ENCODE assay signal across 23 cellular contexts in the genomic region with DNA sequence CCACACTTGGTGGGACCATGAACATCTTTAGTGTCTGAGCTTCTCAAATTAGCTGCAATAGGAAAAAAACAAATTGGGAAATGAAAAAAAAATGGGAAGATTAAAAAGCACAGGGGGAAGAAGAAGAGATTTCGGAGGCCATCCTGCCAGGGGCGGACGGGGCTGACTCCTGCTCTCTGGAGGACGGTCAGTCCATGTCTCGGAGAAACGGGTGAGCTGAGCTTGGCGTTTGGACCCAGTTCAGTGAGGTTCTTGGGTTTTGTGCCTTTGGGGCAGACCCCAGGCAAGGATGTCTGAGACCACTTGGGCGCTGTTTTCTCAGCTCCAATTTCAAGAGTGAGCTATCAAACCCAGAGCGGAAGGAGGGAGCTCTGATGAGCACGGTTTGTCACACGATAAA.
"Had no signal": no experiment of that assay in that cellular context is flagged by ENCODE, and none has a peak within 500 bp of the region (broad histone marks: within the 10 kb centered on the region; RNA-seq: fewer than 3 reads in every experiment).

No MANE protein-coding gene starts in this region.

- H3K4me1 ChIP-seq: parathyroid adenoma, psoas muscle, spleen had no signal

- H3K4me3 Mint-ChIP-seq: nephron; stimulated activated naive B cell treated with anti-CD40 and anti-IgM and Interleukin-4, amounts not matched to agents 10 μg/mL and 1 μg/mL and 100 μg/mL, for 72 hours; stimulated activated naive CD8-positive, alpha-beta T cell treated with anti-CD3 and anti-CD28 coated beads, Interleukin-15, amount 100 ng/mL, for 72 hours had no signal

- H3K4me3 ChIP-seq: hepatocyte, lung, psoas muscle, spleen, thoracic aorta, transverse colon had no signal

- H3K4me1 Mint-ChIP-seq: nephron had no signal

- H3K27me3 ChIP-seq: hepatocyte, transverse colon had no signal

- H3K27ac Mint-ChIP-seq: nephron; stimulated activated naive B cell treated with anti-CD40 and anti-IgM and Interleukin-4, amounts not matched to agents 10 μg/mL and 1 μg/mL and 100 μg/mL, for 72 hours had no signal

- ATAC-seq: foreskin keratinocyte; left colon; left ventricle myocardium superior; psoas muscle; sciatic nerve; stimulated activated naive B cell treated with anti-CD40 and anti-IgM and Interleukin-4, amounts not matched to agents 10 μg/mL and 1 μg/mL and 100 μg/mL, for 72 hours; stimulated activated naive CD8-positive, alpha-beta T cell treated with anti-CD3 and anti-CD28 coated beads, Interleukin-15, amount 100 ng/mL, for 72 hours had no signal

- H3K4me2 ChIP-seq: hepatocyte had no signal

- H3K79me2 ChIP-seq: hepatocyte, parathyroid adenoma had no signal

- H3K27ac ChIP-seq: foreskin keratinocyte, hepatocyte, parathyroid adenoma, psoas muscle, spleen, thoracic aorta, transverse colon had no signal

- FAIRE-seq: urothelium cell line had no signal

- H3K9me3 ChIP-seq: psoas muscle, spleen, thoracic aorta, transverse colon had no signal

- H3K9ac ChIP-seq: parathyroid adenoma had no signal

- H2AFZ ChIP-seq: hepatocyte, parathyroid adenoma had no signal

- DNase-seq: dermis blood vessel endothelial cell; foreskin keratinocyte; left colon; left ventricle myocardium superior; mesenchymal stem cell; naive B cell; occipital lobe; psoas muscle; retina; spleen; stimulated activated CD4-positive, alpha-beta T cell treated with anti-CD3 and anti-CD28 coated beads, Interleukin-15, amount 100 ng/mL, for 24 hours; stimulated activated CD4-positive, alpha-beta T cell treated with anti-CD3 and anti-CD28 coated beads, Interleukin-1b, Interleukin-23, amount 100 ng/mL, for 48 hours; stimulated activated CD4-positive, alpha-beta T cell treated with anti-CD3 and anti-CD28 coated beads, Interleukin-4, amount 100 ng/mL, for 24 hours; stimulated activated naive B cell treated with anti-CD40 and anti-IgM and Interleukin-4, amounts not matched to agents 10 μg/mL and 1 μg/mL and 100 μg/mL, for 72 hours; stimulated activated naive CD8-positive, alpha-beta T cell treated with anti-CD3 and anti-CD28 coated beads, Interleukin-15, amount 100 ng/mL, for 72 hours; transverse colon had no signal
